In the genomic region with DNA sequence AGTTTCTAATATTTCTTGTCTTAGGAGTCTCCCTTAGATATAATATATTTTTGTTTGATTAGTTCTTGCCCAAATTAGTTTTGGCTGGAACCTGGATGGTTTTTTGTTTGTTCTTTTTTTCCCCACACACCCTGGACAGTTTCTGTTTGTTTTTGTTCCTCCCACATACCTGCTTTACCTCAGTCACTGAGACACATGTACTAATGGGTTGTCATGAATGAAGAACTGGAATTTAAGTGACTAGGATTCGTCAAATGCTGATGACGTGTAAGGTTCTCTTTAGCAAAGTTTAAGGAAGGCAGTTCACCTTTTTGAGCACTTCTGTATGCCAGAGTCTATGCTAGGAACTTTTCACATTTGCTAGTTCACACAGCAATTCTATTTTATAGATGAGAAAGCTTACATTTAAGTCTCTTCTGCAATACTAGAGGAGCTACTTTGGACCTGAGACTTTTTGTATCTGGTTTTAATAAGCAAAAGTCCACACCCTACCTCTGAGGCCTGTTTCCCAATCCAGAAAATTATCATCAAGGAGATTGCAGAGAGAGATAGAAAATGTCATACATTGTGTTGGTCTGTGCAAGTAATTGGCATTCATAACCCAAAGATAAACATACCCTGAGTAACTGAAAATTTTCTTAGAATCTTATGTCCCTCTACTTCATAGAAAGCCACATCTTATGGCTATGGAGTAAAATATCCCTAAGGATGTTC, we compare ENCODE assay signal across 20 cellular contexts.
DNase-seq lines count a peak whose midpoint lies in the region; ATAC-seq, FAIRE-seq and TF ChIP-seq lines count a peak whose summit lies in the region.
"Had no signal": no experiment of that assay in that cellular context is flagged by ENCODE, and none has a peak within 500 bp of the region (broad histone marks: within the 10 kb centered on the region; RNA-seq: fewer than 3 reads in every experiment).

No MANE protein-coding gene starts in this region.

- TF ChIP-seq EP300 in A549 (IDR thresholded peaks at IDR 0.05), result no peak
- no peak for TF ChIP-seq EP300 in HepG2 (IDR thresholded peaks at IDR 0.05; ENCODE audit: low read depth in 2 of 2, low read length in 2 of 2)
- TF ChIP-seq EP300 in HepG2 (CRISPR knock-in tag; IDR thresholded peaks at IDR 0.05; ENCODE audit: borderline replicate concordance), result no peak

- no peak overlapping the region for H3K4me3 Mint-ChIP-seq in CD8-positive, alpha-beta T cell
- H3K4me3 Mint-ChIP-seq: activated CD4-positive, alpha-beta memory T cell treated with anti-CD3 and anti-CD28 coated beads for 36 hours; neural progenitor cell; WTC11 had no signal

- POLR2A ChIA-PET in A549 (lab: Yijun Ruan, JAX), result no interaction called here
- POLR2A ChIA-PET in CD8-positive, alpha-beta T cell (lab: Charles Lee), result interaction anchor here (0.9 kb wide), 1 partner anchor 8 kb away, joined by 3 read pairs; no protein-coding TSS in a partner anchor
- POLR2A ChIA-PET in HepG2 (lab: Yijun Ruan, JAX), result no interaction called here

- DNase-seq in A549 (ENCODE audit: low read depth in 1 of 2, low spot score in 1 of 2), result no peak
- no peak for DNase-seq in CD8-positive, alpha-beta T cell
- DNase-seq in adipocyte (ENCODE audit: low read depth), result peak; percentile 85
- DNase-seq in HepG2 (ENCODE audit: low spot score), result peak; percentile 12
- DNase-seq in spleen, result no peak
- DNase-seq in NCI-H2107 (lab: John Stamatoyannopoulos, UW), result no peak
- DNase-seq: activated CD4-positive, alpha-beta memory T cell treated with anti-CD3 and anti-CD28 coated beads for 36 hours; activated gamma-delta T cell; anterior cingulate cortex; dorsolateral prefrontal cortex; hippocampal formation; NCI-H1417; NCI-H510A treated with DMSO at 0.1 percent for 48 hours; substantia nigra had no signal

- in situ Hi-C loops in HepG2 (cut with HindIII; ENCODE audit: extremely low pct_ligation_motif_present, low pct_unique_long_range_greater_than_20kb), result no loop called here

- no peak for ATAC-seq in A549
- no peak for ATAC-seq in CD8-positive, alpha-beta T cell
- no peak for ATAC-seq in HepG2
- ATAC-seq in HG03439 (IDR thresholded peaks at IDR 0.05; ENCODE audit: unreplicated experiment), result no peak
- ATAC-seq: WTC11 had no signal

- CTCF ChIA-PET in A549 (lab: Yijun Ruan, JAX), result interaction anchor here (1.3 to 4.0 kb wide), 4 partner anchors 12 to 160 kb away, joined by 3 to 13 read pairs (median 5); no protein-coding TSS in a partner anchor
- CTCF ChIA-PET in CD8-positive, alpha-beta T cell (lab: Charles Lee), result interaction anchor here (1.2 kb wide), 1 partner anchor 110 kb away, joined by 3 read pairs; no protein-coding TSS in a partner anchor
- CTCF ChIA-PET in HepG2 (lab: Yijun Ruan, JAX; ENCODE audit: low intra/inter-chr PET ratio, low total read pairs), result no interaction called here

- TF ChIP-seq POLR2A in A549 (IDR thresholded peaks at IDR 0.05; ENCODE audit: low read length) (no peak), HepG2 (IDR thresholded peaks at IDR 0.05; ENCODE audit: insufficient read depth in 1 of 2, low read depth in 2 of 2, low read length in 2 of 2) (no peak), spleen (IDR thresholded peaks at IDR 0.05) (no peak)

- TF ChIP-seq RAD21 in A549 (conservative IDR thresholded peaks at IDR 0.05 in 1 of 2, IDR thresholded peaks at IDR 0.05 in 1 of 2), result no peak
- no peak for TF ChIP-seq RAD21 in HepG2 (CRISPR knock-in tag; IDR thresholded peaks at IDR 0.05)

- H3K27ac ChIP-seq in A549, result no peak overlapping the region
- no peak overlapping the region for H3K27ac ChIP-seq in CD8-positive, alpha-beta T cell (ENCODE audit: low read depth, low read length)
- no peak overlapping the region for H3K27ac ChIP-seq in HepG2 (ENCODE audit: extremely low read length, insufficient read depth, low read length)
- no peak overlapping the region for H3K27ac ChIP-seq in spleen
- H3K27ac ChIP-seq: neural progenitor cell had no signal

- H3K36me3 Mint-ChIP-seq in CD8-positive, alpha-beta T cell, result peaks cover 21% of the 10 kb centered on the region
- H3K36me3 Mint-ChIP-seq: activated CD4-positive, alpha-beta memory T cell treated with anti-CD3 and anti-CD28 coated beads for 36 hours; neural progenitor cell; WTC11 had no signal

- intact Hi-C loops in CD8-positive, alpha-beta T cell (cut with DNase I, micrococcal nuclease), result loop anchor here in 1 of 2 experiments (2.0 kb wide), 1 partner anchor 15 kb away; no protein-coding TSS in a partner anchor
- intact Hi-C loops in HepG2 (cut with micrococcal nuclease; ENCODE audit: unreplicated experiment) (no loop called here), spleen (cut with DNase I; ENCODE audit: low total_unique reads) (no loop called here)

- H3K9ac ChIP-seq in adipocyte (ENCODE audit: low read length), result no peak overlapping the region
- no peak overlapping the region; the same call in 1 of the 2 replicates for H3K9ac ChIP-seq in HepG2 (ENCODE audit: insufficient read depth, low read depth, low read length)
- H3K9ac ChIP-seq: neural progenitor cell had no signal

- H3K79me2 ChIP-seq in HepG2 (ENCODE audit: insufficient read depth, low read length), result no peaks in the 10 kb centered on the region

- H3K27me3 ChIP-seq in CD8-positive, alpha-beta T cell (ENCODE audit: insufficient read depth, low read length), result no peaks in the 10 kb centered on the region
- no peaks in the 10 kb centered on the region for H3K27me3 ChIP-seq in adipocyte (replicated peaks; ENCODE audit: control insufficient read depth, insufficient read depth, low read length)
- H3K27me3 ChIP-seq in HepG2 (ENCODE audit: control insufficient read depth in 1 of 2, insufficient read depth in 2 of 2, low read length in 2 of 2), result no peaks in the 10 kb centered on the region
- no peaks in the 10 kb centered on the region for H3K27me3 ChIP-seq in spleen (replicated peaks in 1 of 7)
- H3K27me3 ChIP-seq: dorsolateral prefrontal cortex, neural progenitor cell had no signal

- peak overlapping the region; percentile 12 for H3K27ac Mint-ChIP-seq in CD8-positive, alpha-beta T cell
- H3K27ac Mint-ChIP-seq: activated CD4-positive, alpha-beta memory T cell treated with anti-CD3 and anti-CD28 coated beads for 36 hours; neural progenitor cell; WTC11 had no signal

- H3K4me1 ChIP-seq in A549, result peaks cover 32% of the 10 kb centered on the region
- H3K4me1 ChIP-seq in CD8-positive, alpha-beta T cell (ENCODE audit: insufficient read depth, low read length), result peaks cover 11% of the 10 kb centered on the region
- no peaks in the 10 kb centered on the region for H3K4me1 ChIP-seq in adipocyte (ENCODE audit: control insufficient read depth, insufficient read depth, low read length)
- peaks cover 9% of the 10 kb centered on the region; the same call in 1 of the 2 replicates for H3K4me1 ChIP-seq in HepG2 (ENCODE audit: insufficient read depth, low read length)
- peaks cover 0 to 37% (median 0%) of the 10 kb centered on the region in 6 donors for H3K4me1 ChIP-seq in spleen

- no peaks in the 10 kb centered on the region for H3K9me3 ChIP-seq in A549
- no peaks in the 10 kb centered on the region for H3K9me3 ChIP-seq in CD8-positive, alpha-beta T cell (ENCODE audit: low read length)
- H3K9me3 ChIP-seq in adipocyte (ENCODE audit: control insufficient read depth, low read length), result no peaks in the 10 kb centered on the region
- H3K9me3 ChIP-seq in HepG2 (ENCODE audit: low read length), result no peaks in the 10 kb centered on the region
- no peaks in the 10 kb centered on the region for H3K9me3 ChIP-seq in spleen

- no peaks in the 10 kb centered on the region for H3K27me3 Mint-ChIP-seq in CD8-positive, alpha-beta T cell (ENCODE audit: low read depth)
- H3K27me3 Mint-ChIP-seq: activated CD4-positive, alpha-beta memory T cell treated with anti-CD3 and anti-CD28 coated beads for 36 hours had no signal

- no peak overlapping the region for H2AFZ ChIP-seq in HepG2 (ENCODE audit: low read length)
- H2AFZ ChIP-seq: neural progenitor cell had no signal

- H3K4me2 ChIP-seq in A549, result peak overlapping the region; percentile 6; the same call in 1 of the 3 replicates
- H3K4me2 ChIP-seq in HepG2 (ENCODE audit: low read depth, low read length), result no peak overlapping the region
- H3K4me2 ChIP-seq: neural progenitor cell had no signal

- BruUV-seq in HepG2 (replicated peaks; lab: Mats Ljungman, UMichigan), result no TSS peak

- peaks cover 3% of the 10 kb centered on the region for H3K36me3 ChIP-seq in CD8-positive, alpha-beta T cell (ENCODE audit: insufficient read depth, low read length)
- H3K36me3 ChIP-seq in adipocyte (ENCODE audit: control insufficient read depth, insufficient read depth, low read length, severe bottlenecking) (peaks cover 4% of the 10 kb centered on the region), HepG2 (replicated peaks in 1 of 2; ENCODE audit: control insufficient read depth in 1 of 2, insufficient read depth in 2 of 2, low read length in 2 of 2) (no peaks in the 10 kb centered on the region), spleen (peaks cover 0 to 11% (median 0%) of the 10 kb centered on the region in 6 donors)
- H3K36me3 ChIP-seq: neural progenitor cell had no signal

- no peaks in the 10 kb centered on the region for H3K9me3 Mint-ChIP-seq in CD8-positive, alpha-beta T cell
- H3K9me3 Mint-ChIP-seq: neural progenitor cell had no signal

- TF ChIP-seq CTCF in A549 (IDR thresholded peaks at IDR 0.05), result no peak
- TF ChIP-seq CTCF in CD8-positive, alpha-beta T cell (IDR thresholded peaks at IDR 0.05), result no peak
- no peak for TF ChIP-seq CTCF in HepG2 (CRISPR knock-in tag; IDR thresholded peaks at IDR 0.05)
- TF ChIP-seq CTCF in spleen (IDR thresholded peaks at IDR 0.05 in 8 of 11, conservative IDR thresholded peaks at IDR 0.05 in 3 of 11), result no peak

- H3K4me1 Mint-ChIP-seq in CD8-positive, alpha-beta T cell (ENCODE audit: low read depth), result peaks cover 59% of the 10 kb centered on the region

- no peaks in the 10 kb centered on the region for H4K20me1 ChIP-seq in HepG2 (ENCODE audit: insufficient read depth, low read length)

- FAIRE-seq in A549 (lab: Jason Lieb, UNC) (no peak), HepG2 (lab: Jason Lieb, UNC) (peak; percentile 18)
- FAIRE-seq: frontal cortex, H1, RCC 7860 had no signal

- H3K4me3 ChIP-seq in A549 (no peak overlapping the region), adipocyte (ENCODE audit: low read length) (no peak overlapping the region), HepG2 (replicated peaks in 1 of 3; ENCODE audit: insufficient read depth in 1 of 3, low read depth in 2 of 3, low read length in 3 of 3) (no peak overlapping the region), spleen (no peak overlapping the region)
- H3K4me3 ChIP-seq in CD8-positive, alpha-beta T cell (ENCODE audit: low read depth, low read length), result no peak overlapping the region
- H3K4me3 ChIP-seq: dorsolateral prefrontal cortex, neural progenitor cell had no signal

- WGBS in A549 (ENCODE audit: missing lambda C conversion rate), result 76% methylated on average over 2 of the region's 2 CpGs
- 69% methylated on average over 2 of the region's 2 CpGs for WGBS in HepG2 (ENCODE audit: low lambda C conversion rate)
- WGBS in spleen, 5 donors, result 86 to 95% (median 90%) methylated on average over 2 of the region's 2 CpGs

TF ChIP-seq in A549, 52 proteins besides CTCF, POLR2A, EP300 and RAD21 (continues in another document):
- no peak for TF ChIP-seq CBX2 (IDR thresholded peaks at IDR 0.05; ENCODE audit: borderline replicate concordance, low read depth)

Comparison
In these comparisons a context has a peak if more than half of its experiments do, and no peak if none do; other contexts are left out.
1. DNase-seq: peak in adipocyte (single experiment) and HepG2 (single experiment); none in A549 (0 of 2), CD8-positive, alpha-beta T cell (0 of 7), spleen (single experiment) and NCI-H2107 (single experiment).